Comparison of ENCODE assay signal across 1 cellular context in the genomic region with DNA sequence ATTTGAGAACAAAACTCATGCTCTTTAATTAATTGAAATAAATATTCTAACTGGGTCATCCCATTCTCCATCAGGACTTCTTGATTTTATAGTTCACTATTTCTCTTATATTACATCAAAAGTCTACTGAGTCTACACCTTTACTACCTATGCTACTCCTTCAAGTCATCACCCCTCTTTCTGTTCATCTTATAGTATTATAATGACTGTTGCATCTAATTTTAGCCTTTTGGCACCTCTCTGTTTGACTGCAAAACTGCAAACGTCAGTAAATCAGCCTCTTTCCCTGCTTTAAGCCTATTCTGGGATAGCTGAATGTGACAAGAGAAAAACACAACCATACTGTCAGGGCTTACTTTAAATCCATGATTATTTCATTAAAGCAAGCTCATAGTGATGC.
TF ChIP-seq lines count a peak whose summit lies in the region.

No MANE protein-coding gene starts in this region.

TF ChIP-seq in GM23338, 12 proteins besides CTCF, POLR2A, EP300 and RAD21 (continued from another document):
- TF ChIP-seq, protein P1, sequence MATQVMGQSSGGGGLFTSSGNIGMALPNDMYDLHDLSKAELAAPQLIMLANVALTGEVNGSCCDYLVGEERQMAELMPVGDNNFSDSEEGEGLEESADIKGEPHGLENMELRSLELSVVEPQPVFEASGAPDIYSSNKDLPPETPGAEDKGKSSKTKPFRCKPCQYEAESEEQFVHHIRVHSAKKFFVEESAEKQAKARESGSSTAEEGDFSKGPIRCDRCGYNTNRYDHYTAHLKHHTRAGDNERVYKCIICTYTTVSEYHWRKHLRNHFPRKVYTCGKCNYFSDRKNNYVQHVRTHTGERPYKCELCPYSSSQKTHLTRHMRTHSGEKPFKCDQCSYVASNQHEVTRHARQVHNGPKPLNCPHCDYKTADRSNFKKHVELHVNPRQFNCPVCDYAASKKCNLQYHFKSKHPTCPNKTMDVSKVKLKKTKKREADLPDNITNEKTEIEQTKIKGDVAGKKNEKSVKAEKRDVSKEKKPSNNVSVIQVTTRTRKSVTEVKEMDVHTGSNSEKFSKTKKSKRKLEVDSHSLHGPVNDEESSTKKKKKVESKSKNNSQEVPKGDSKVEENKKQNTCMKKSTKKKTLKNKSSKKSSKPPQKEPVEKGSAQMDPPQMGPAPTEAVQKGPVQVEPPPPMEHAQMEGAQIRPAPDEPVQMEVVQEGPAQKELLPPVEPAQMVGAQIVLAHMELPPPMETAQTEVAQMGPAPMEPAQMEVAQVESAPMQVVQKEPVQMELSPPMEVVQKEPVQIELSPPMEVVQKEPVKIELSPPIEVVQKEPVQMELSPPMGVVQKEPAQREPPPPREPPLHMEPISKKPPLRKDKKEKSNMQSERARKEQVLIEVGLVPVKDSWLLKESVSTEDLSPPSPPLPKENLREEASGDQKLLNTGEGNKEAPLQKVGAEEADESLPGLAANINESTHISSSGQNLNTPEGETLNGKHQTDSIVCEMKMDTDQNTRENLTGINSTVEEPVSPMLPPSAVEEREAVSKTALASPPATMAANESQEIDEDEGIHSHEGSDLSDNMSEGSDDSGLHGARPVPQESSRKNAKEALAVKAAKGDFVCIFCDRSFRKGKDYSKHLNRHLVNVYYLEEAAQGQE (IDR thresholded peaks at IDR 0.05; ENCODE audit: unreplicated experiment), result no peak
- TF ChIP-seq EZH2phosphoT487 (IDR thresholded peaks at IDR 0.05; ENCODE audit: unreplicated experiment), result no peak
- TF ChIP-seq STAT1 (IDR thresholded peaks at IDR 0.05; ENCODE audit: unreplicated experiment), result no peak
- no peak for TF ChIP-seq NANOG (IDR thresholded peaks at IDR 0.05; ENCODE audit: borderline replicate concordance)
- no peak for TF ChIP-seq JUNB (IDR thresholded peaks at IDR 0.05; ENCODE audit: unreplicated experiment)
